9 cellular contexts compared by ENCODE assay signal in the genomic region with DNA sequence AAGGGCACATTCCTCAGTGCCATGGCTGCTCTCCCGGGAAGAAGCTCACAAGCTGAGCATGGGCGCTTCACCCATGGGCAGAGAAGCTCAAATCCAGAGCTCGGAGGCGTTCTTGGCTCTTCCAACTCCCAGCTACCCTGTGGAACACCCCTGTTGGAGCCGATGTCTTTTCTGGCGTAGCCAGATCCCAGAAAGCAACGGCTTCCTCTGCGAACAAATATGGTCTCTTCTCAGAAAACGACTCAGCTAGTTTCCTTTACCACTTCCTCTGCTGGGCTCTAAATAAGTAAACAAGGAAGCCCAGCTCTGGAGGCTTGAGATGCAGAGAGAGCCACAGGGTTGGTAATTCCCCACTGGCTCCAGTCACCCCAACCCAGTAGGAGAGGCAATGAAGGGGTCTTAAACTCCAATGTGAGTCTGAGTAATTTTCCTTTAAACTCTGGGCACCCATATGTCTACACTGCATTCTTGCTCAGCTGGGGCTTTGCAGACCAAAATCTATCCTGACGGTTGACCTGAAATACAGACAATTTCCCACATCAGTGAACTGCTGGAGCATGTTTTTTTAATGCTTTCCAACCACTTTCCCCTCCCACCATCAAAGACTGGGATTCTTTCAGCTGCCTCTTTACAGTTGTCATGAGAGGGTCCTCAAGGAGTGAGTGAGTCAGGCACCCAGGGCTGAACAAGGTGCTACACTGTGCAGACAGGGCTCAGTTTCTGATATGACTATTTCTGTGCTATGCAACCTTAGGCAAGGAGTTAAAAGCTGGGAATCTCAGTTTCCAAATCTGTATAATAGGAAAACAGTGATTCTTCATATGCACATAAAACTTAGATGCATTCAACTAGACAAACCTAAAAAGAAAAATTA. TPM values are rescaled to one million over a fixed set of nuclear protein-coding genes. Genes with fewer than 3 reads are reported as not detected.
A peak's percentile ranks its signal among the peaks of the same experiment; 100 is the strongest.
DNase-seq lines count a peak whose midpoint lies in the region; ATAC-seq and TF ChIP-seq lines count a peak whose summit lies in the region.
"Had no signal": no experiment of that assay in that cellular context is flagged by ENCODE, and none has a peak within 500 bp of the region (broad histone marks: within the 10 kb centered on the region; RNA-seq: fewer than 3 reads in every experiment).

LCP2 (minus strand) TSS at position 189 of the 874 bp plus-strand sequence; CDS start at position 23, 166 bp downstream.

- ATAC-seq in GM18870 (IDR thresholded peaks at IDR 0.05; ENCODE audit: unreplicated experiment) (peak; percentile 25), HG02678 (IDR thresholded peaks at IDR 0.05; ENCODE audit: unreplicated experiment) (peak; percentile 52)

- TF ChIP-seq EP300 in ovary (IDR thresholded peaks at IDR 0.05) = no peak

- TF ChIP-seq CTCF in ovary (IDR thresholded peaks at IDR 0.05) = no peak

- TF ChIP-seq POLR2A in ovary (IDR thresholded peaks at IDR 0.05) = no peak

- H3K27me3 ChIP-seq in ovary = no peaks in the 10 kb centered on the region

- H3K27ac ChIP-seq in caudate nucleus (ENCODE audit: low read depth, low read length) (peak within 1 kb of the TSS; percentile 56), ovary (no peak within 1 kb of the TSS)

- no peaks in the 10 kb centered on the region for H3K36me3 ChIP-seq in ovary

- intact Hi-C loops in ovary (cut with DNase I) = no loop called here

- H3K4me3 ChIP-seq in ovary = peak within 1 kb of the TSS; percentile 1

- peak; percentile 45 for DNase-seq in RPMI8226
- peak in 1 of 61 donors; percentile 31 for DNase-seq in caudate nucleus (lab: John Stamatoyannopoulos, UW)
- DNase-seq in ovary = no peak
- no peak for DNase-seq in DMS153 treated with DMSO at 0.1 percent for 48 hours (lab: John Stamatoyannopoulos, UW; ENCODE audit: unreplicated experiment)
- DNase-seq in HuH-7.5 (ENCODE audit: low spot score) = no peak
- no peak for DNase-seq in NCI-H748 treated with DMSO at 0.1 percent for 48 hours (lab: John Stamatoyannopoulos, UW)

- H3K9me3 ChIP-seq in ovary = no peaks in the 10 kb centered on the region

- peaks cover 7% of the 10 kb centered on the region for H3K4me1 ChIP-seq in ovary (ENCODE audit: insufficient read depth)

- WGBS in ovary, 3 donors = 65 to 72% (median 66%) methylated on average over 10 of the region's 10 CpGs

RNA-seq across cellular contexts. Expression of gene LCP2, which starts in this region (rescaled TPM):
- 10 to 100 TPM in 3 of 7 donors, 1 to 10 TPM in 4; 5.0 to 15.7 (median 6.4) TPM for total RNA-seq in ovary
- 10 to 100 TPM in 1 of 2 donors, 1 to 10 TPM in 1; 3.1 to 31.1 TPM for polyA plus RNA-seq in ovary
- total RNA-seq: epithelial cell of proximal tubule had no signal
